In the genomic region with DNA sequence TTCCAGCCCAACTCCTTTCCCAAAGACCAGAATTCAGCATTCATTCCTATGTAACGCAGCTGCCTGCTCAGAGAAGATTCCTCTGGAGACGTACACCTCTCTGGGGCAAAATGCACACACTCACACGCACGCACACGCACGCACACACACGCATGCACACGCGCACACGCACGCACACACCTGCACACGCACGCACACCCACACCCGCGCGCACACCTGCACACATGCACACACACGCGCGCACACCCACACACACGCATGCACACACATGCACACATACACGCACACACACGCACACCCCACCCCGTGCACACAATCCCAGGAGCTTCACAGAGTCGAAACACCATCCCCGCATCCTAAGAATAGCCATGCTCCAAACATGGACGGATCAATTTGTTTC, we compare ENCODE assay signal across 38 cellular contexts. TPM values are rescaled to one million over a fixed set of nuclear protein-coding genes. Genes with fewer than 3 reads are reported as not detected.
"Had no signal": no experiment of that assay in that cellular context is flagged by ENCODE, and none has a peak within 500 bp of the region (broad histone marks: within the 10 kb centered on the region; RNA-seq: fewer than 3 reads in every experiment).

No MANE protein-coding gene starts in this region.

- ATAC-seq: activated CD4-positive, alpha-beta T cell treated with anti-CD3 and anti-CD28 coated beads for 36 hours; activated T-cell treated with anti-CD3 and anti-CD28 coated beads, Interleukin-2, amount 50 U/mL, for 72 hours; effector memory CD8-positive, alpha-beta T cell; gastroesophageal sphincter; heart right ventricle; T-helper 17 cell had no signal

- H3K4me3 ChIP-seq: esophagus squamous epithelium, gastroesophageal sphincter, heart right ventricle had no signal

- H3K27me3 ChIP-seq: brain microvascular endothelial cell had no signal

- DNase-seq: activated CD4-positive, alpha-beta memory T cell treated with anti-CD3 and anti-CD28 coated beads for 36 hours; activated CD4-positive, alpha-beta T cell treated with anti-CD3 and anti-CD28 coated beads for 36 hours; activated CD4-positive, alpha-beta T cell treated with anti-CD3 and anti-CD28 coated beads, Interleukin-2, amount 10 ng/mL, durations not matched to agents 24 days and 14 days; activated CD4-positive, CD25-positive, alpha-beta regulatory T cell; activated CD4-positive, CD25-positive, alpha-beta regulatory T cell treated with anti-CD3 and anti-CD28 coated beads, Interleukin-2, amount 50 U/mL, for 72 hours; activated CD8-positive, alpha-beta memory T cell treated with anti-CD3 and anti-CD28 coated beads, Interleukin-2, amount 50 U/mL, for 48 hours; activated gamma-delta T cell; activated naive CD4-positive, alpha-beta T cell; activated naive CD4-positive, alpha-beta T cell treated with anti-CD3 and anti-CD28 coated beads, Interleukin-2, amount 50 U/mL, for 16 hours; activated T-cell treated with anti-CD3 and anti-CD28 coated beads for 4 hours; activated T-cell treated with anti-CD3 and anti-CD28 coated beads, Interleukin-2, amount 50 U/mL, for 24 hours; activated T-cell treated with anti-CD3 and anti-CD28 coated beads, Interleukin-2, amount 50 U/mL, for 72 hours; amniotic stem cell; anterior cingulate cortex; brain microvascular endothelial cell; cortex of kidney; dermis blood vessel endothelial cell; effector CD4-positive, alpha-beta T cell; effector memory CD8-positive, alpha-beta T cell; esophagus squamous epithelium; foreskin melanocyte; heart right ventricle; T-helper 1 cell; T-helper 17 cell; T1000 had no signal

- H3K27ac ChIP-seq: brain microvascular endothelial cell, epithelial cell of prostate, esophagus squamous epithelium, gastroesophageal sphincter, heart right ventricle had no signal

- H3K4me1 ChIP-seq: esophagus squamous epithelium, gastroesophageal sphincter, heart right ventricle had no signal

- H3K36me3 ChIP-seq: brain microvascular endothelial cell, esophagus squamous epithelium, gastroesophageal sphincter, heart right ventricle had no signal

- FAIRE-seq: astrocyte, bronchial epithelial cell, colon, endothelial cell of umbilical vein had no signal

- H3K9me3 ChIP-seq: gastroesophageal sphincter had no signal

RNA-seq across cellular contexts. Expression of a gene that starts 13.0 kb away (rescaled TPM):
- total RNA-seq: activated CD4-positive, alpha-beta memory T cell treated with anti-CD3 and anti-CD28 coated beads for 36 hours; activated CD4-positive, alpha-beta T cell treated with anti-CD3 and anti-CD28 coated beads for 36 hours; activated CD4-positive, alpha-beta T cell treated with anti-CD3 and anti-CD28 coated beads, Interleukin-2, amount 10 ng/mL, durations not matched to agents 24 days and 14 days; activated T-cell treated with anti-CD3 and anti-CD28 coated beads, Interleukin-2, amount 50 U/mL, for 72 hours; astrocyte; bronchial epithelial cell; cardiac septum; chondrocyte; dermis blood vessel endothelial cell; endothelial cell of umbilical vein; esophagus squamous epithelium; fibroblast of lung; fibroblast of villous mesenchyme; glomerular endothelial cell; heart right ventricle; T-helper 17 cell had no signal
- polyA plus RNA-seq: adipose tissue, endothelial cell of umbilical vein, esophagus, fibroblast of lung, heart right ventricle had no signal
